26 cellular contexts compared by ENCODE assay signal in the genomic region with DNA sequence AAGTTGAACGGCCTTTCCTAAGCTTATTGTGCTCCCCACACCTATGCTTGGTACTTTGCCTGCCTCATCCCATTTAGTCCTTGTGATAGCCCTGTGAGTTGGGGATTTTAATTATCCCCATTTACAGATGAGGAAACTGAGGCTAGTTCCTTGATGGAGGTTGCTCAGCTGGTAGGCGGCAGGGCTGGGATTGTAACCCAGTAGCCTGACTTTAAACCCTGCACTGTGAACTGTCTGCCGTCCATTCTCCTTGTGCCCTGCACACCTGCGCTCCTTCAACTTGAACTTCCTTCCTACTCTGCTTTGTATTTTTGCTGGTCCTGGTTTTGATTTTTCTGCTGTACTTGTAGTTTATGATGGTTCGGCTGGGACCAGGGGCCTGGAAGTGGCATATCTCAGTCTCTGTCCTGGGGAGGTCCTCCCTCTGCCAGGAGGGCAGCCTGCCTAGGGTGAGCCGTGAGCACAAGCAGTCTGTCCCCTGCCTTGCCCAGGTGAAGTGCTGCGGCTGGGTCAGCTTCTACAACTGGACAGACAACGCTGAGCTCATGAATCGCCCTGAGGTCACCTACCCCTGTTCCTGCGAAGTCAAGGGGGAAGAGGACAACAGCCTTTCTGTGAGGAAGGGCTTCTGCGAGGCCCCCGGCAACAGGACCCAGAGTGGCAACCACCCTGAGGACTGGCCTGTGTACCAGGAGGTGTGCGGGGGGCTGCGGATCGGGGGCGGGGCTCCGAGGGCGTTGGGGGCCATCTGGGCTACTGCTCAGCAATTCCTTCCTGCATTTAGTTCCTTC. TPM values are rescaled to one million over a fixed set of nuclear protein-coding genes. Genes with fewer than 3 reads are reported as not detected.
DNase-seq lines count a peak whose midpoint lies in the region; ATAC-seq and TF ChIP-seq lines count a peak whose summit lies in the region.
"Had no signal": no experiment of that assay in that cellular context is flagged by ENCODE, and none has a peak within 500 bp of the region (broad histone marks: within the 10 kb centered on the region; RNA-seq: fewer than 3 reads in every experiment).

No MANE protein-coding gene starts in this region.

- H3K9me3 ChIP-seq in sigmoid colon, result no peaks in the 10 kb centered on the region
- H3K9me3 ChIP-seq: BE2C, breast epithelium, ovary, SK-N-SH, thyroid gland had no signal

- no peak overlapping the region for H3K4me3 Mint-ChIP-seq in activated T-cell treated with anti-CD3 and anti-CD28 coated beads, Interleukin-2, amount 50 U/mL, for 24 hours
- H3K4me3 Mint-ChIP-seq in IgD-negative memory B cell, result peak overlapping the region in 2 of 4 donors; percentile 39 to 45
- H3K4me3 Mint-ChIP-seq: activated CD4-positive, alpha-beta memory T cell treated with anti-CD3 and anti-CD28 coated beads for 36 hours; dendritic cell treated with granulocyte-macrophage colony-stimulating factor and Interleukin-4, amounts not matched to agents 40 ng/mL and 50 ng/mL, for 4 days; T-helper 2 cell treated with Interferon-gamma antibody and Interleukin-4, amounts not matched to agents 5 μg/mL and 100 μg/mL, for 36 hours had no signal

- peaks cover 94% of the 10 kb centered on the region for H3K36me3 Mint-ChIP-seq in activated T-cell treated with anti-CD3 and anti-CD28 coated beads, Interleukin-2, amount 50 U/mL, for 24 hours (ENCODE audit: low read depth)
- peaks cover 14% of the 10 kb centered on the region for H3K36me3 Mint-ChIP-seq in IgD-negative memory B cell

- TF ChIP-seq POLR2A in sigmoid colon (IDR thresholded peaks at IDR 0.05), result no peak

- whole genome bisulfite sequencing in sigmoid colon, 2 donors, result 89 to 95% methylated on average over 18 of the region's 18 CpGs

- no peaks in the 10 kb centered on the region for H3K27me3 ChIP-seq in sigmoid colon
- H3K27me3 ChIP-seq: BE2C, breast epithelium, ovary, thyroid gland had no signal

- H3K27ac ChIP-seq in sigmoid colon, result no peak overlapping the region
- H3K27ac ChIP-seq: breast epithelium, ovary, thyroid gland, VCaP had no signal

- H3K27me3 Mint-ChIP-seq in activated T-cell treated with anti-CD3 and anti-CD28 coated beads, Interleukin-2, amount 50 U/mL, for 24 hours, result no peaks in the 10 kb centered on the region
- H3K27me3 Mint-ChIP-seq in IgD-negative memory B cell, result no peaks in the 10 kb centered on the region
- H3K27me3 Mint-ChIP-seq: activated CD4-positive, alpha-beta memory T cell treated with anti-CD3 and anti-CD28 coated beads for 36 hours; naive B cell had no signal

- no peak for TF ChIP-seq CTCF in sigmoid colon (IDR thresholded peaks at IDR 0.05)

- peaks cover 0 to 13% (median 10%) of the 10 kb centered on the region in 4 donors for H3K4me1 ChIP-seq in sigmoid colon
- H3K4me1 ChIP-seq: breast epithelium had no signal

- DNase-seq in activated T-cell treated with anti-CD3 and anti-CD28 coated beads, Interleukin-2, amount 50 U/mL, for 24 hours, result peak; percentile 15
- no peak for DNase-seq in activated T-cell treated with anti-CD3 and anti-CD28 coated beads for 4 hours
- peak; percentile 43 for DNase-seq in ecto neural progenitor cell (ENCODE audit: low spot score)
- DNase-seq in sigmoid colon, result peak; percentile 55
- DNase-seq: activated CD4-positive, alpha-beta memory T cell treated with anti-CD3 and anti-CD28 coated beads for 36 hours; BE2C; COR-L47; DND-41; Kasumi-1; mesendoderm; naive B cell; NCI-H1694 treated with DMSO at 0.1 percent for 48 hours; NCI-H2171 treated with DMSO at 0.1 percent for 48 hours; NCI-H524 treated with DMSO at 0.1 percent for 48 hours; SK-N-SH; stimulated activated naive CD8-positive, alpha-beta T cell treated with anti-CD3 and anti-CD28 coated beads, Interleukin-15, Interleukin-2, amounts not matched to agents 100 U/mL and 50 U/mL, for 24 hours; thyroid gland had no signal

- H3K36me3 ChIP-seq in sigmoid colon, result peaks cover 0 to 4% (median 0%) of the 10 kb centered on the region in 4 donors
- H3K36me3 ChIP-seq: BE2C, ovary, thyroid gland had no signal

- H3K4me3 ChIP-seq in sigmoid colon, result no peak overlapping the region
- H3K4me3 ChIP-seq: breast epithelium, ovary, thyroid gland had no signal

- peaks cover 44% of the 10 kb centered on the region for H3K4me1 Mint-ChIP-seq in activated T-cell treated with anti-CD3 and anti-CD28 coated beads, Interleukin-2, amount 50 U/mL, for 24 hours (ENCODE audit: low read depth)
- H3K4me1 Mint-ChIP-seq in IgD-negative memory B cell, result peaks cover 33 to 61% (median 51%) of the 10 kb centered on the region in 3 donors

- no peak overlapping the region for H3K27ac Mint-ChIP-seq in activated T-cell treated with anti-CD3 and anti-CD28 coated beads, Interleukin-2, amount 50 U/mL, for 24 hours
- peak overlapping the region in 2 of 3 donors; percentile 95 to 98 for H3K27ac Mint-ChIP-seq in IgD-negative memory B cell
- H3K27ac Mint-ChIP-seq: activated CD4-positive, alpha-beta memory T cell treated with anti-CD3 and anti-CD28 coated beads for 36 hours; dendritic cell treated with granulocyte-macrophage colony-stimulating factor and Interleukin-4, amounts not matched to agents 40 ng/mL and 50 ng/mL, for 4 days had no signal

- no peak for TF ChIP-seq EP300 in sigmoid colon (IDR thresholded peaks at IDR 0.05)

- intact Hi-C loops in sigmoid colon (cut with DNase I), result loop anchor here (1.0 to 10.0 kb wide), 2 partner anchors 62 to 523 kb away; partner anchors contain the start of gene EXT2

- H3K9me3 Mint-ChIP-seq in activated T-cell treated with anti-CD3 and anti-CD28 coated beads, Interleukin-2, amount 50 U/mL, for 24 hours, result no peaks in the 10 kb centered on the region
- H3K9me3 Mint-ChIP-seq in IgD-negative memory B cell, result no peaks in the 10 kb centered on the region
- H3K9me3 Mint-ChIP-seq: activated CD4-positive, alpha-beta memory T cell treated with anti-CD3 and anti-CD28 coated beads for 36 hours; dendritic cell treated with granulocyte-macrophage colony-stimulating factor and Interleukin-4, amounts not matched to agents 40 ng/mL and 50 ng/mL, for 4 days; naive B cell; T-helper 2 cell treated with Interferon-gamma antibody and Interleukin-4, amounts not matched to agents 5 μg/mL and 100 μg/mL, for 36 hours had no signal

- no peak for ATAC-seq in HG02678 (IDR thresholded peaks at IDR 0.05; ENCODE audit: unreplicated experiment)
- no peak for ATAC-seq in GM18511 (IDR thresholded peaks at IDR 0.05; ENCODE audit: unreplicated experiment)
- ATAC-seq in HG02973 (IDR thresholded peaks at IDR 0.05; ENCODE audit: unreplicated experiment), result no peak
- ATAC-seq: stimulated activated naive CD8-positive, alpha-beta T cell treated with anti-CD3 and anti-CD28 coated beads, Interleukin-15, Interleukin-2, amounts not matched to agents 100 U/mL and 50 U/mL, for 24 hours had no signal

RNA-seq across cellular contexts. Expression of gene CD82, which starts 52.4 kb away (rescaled TPM):
- polyA plus RNA-seq in IgD-negative memory B cell (544 TPM), sigmoid colon (10 to 100 TPM in 1 of 3 donors, 1 to 10 TPM in 2; 4.2 to 67.4 (median 6.0) TPM)
- total RNA-seq in sigmoid colon, result 10 to 100 TPM in 3 of 4 donors, 1 to 10 TPM in 1; 8.7 to 23.3 (median 16.8) TPM
